1 cellular context compared by ENCODE assay signal in genomic region chr1:11741919-11742598, GRCh38.
TF ChIP-seq lines count a peak whose summit lies in the region.

No MANE protein-coding gene starts in this region.

TF ChIP-seq in GM23338, 12 proteins besides CTCF, POLR2A, EP300 and RAD21 (continued from another document):
- TF ChIP-seq ZNF462 (CRISPR knock-in tag; IDR thresholded peaks at IDR 0.05) (no peak), STAT1 (IDR thresholded peaks at IDR 0.05; ENCODE audit: unreplicated experiment) (no peak), ZNF114 (CRISPR knock-in tag; IDR thresholded peaks at IDR 0.05) (no peak), CREB1 (CRISPR knock-in tag; IDR thresholded peaks at IDR 0.05; ENCODE audit: low read depth) (no peak), EZH2 (IDR thresholded peaks at IDR 0.05; ENCODE audit: low read depth, unreplicated experiment) (no peak), ZNF331 (CRISPR knock-in tag; IDR thresholded peaks at IDR 0.05; ENCODE audit: low read depth) (no peak), JUNB (IDR thresholded peaks at IDR 0.05; ENCODE audit: unreplicated experiment) (no peak), ETS1 (IDR thresholded peaks at IDR 0.05) (no peak)
